In genomic region chr1:117605164-117605810, GRCh38 we compare ENCODE assay signal across 9 cellular contexts. TPM values are rescaled to one million over a fixed set of nuclear protein-coding genes. Genes with fewer than 3 reads are reported as not detected.
DNase-seq lines count a peak whose midpoint lies in the region; ATAC-seq and TF ChIP-seq lines count a peak whose summit lies in the region.
"Had no signal": no experiment of that assay in that cellular context is flagged by ENCODE, and none has a peak within 500 bp of the region (broad histone marks: within the 10 kb centered on the region; RNA-seq: fewer than 3 reads in every experiment).

No MANE protein-coding gene starts in this region.

- H3K27ac ChIP-seq in osteoblast (ENCODE audit: low read depth, low read length), result no peak overlapping the region

- peak overlapping the region; percentile 97 for H3K4me3 Mint-ChIP-seq in activated naive CD4-positive, alpha-beta T cell treated with anti-CD3 and anti-CD28 coated beads, Interleukin-2, amount 10 ng/mL, durations not matched to agents 7 days and 5 days
- peak overlapping the region; percentile 87 to 98 (median 97) for H3K4me3 Mint-ChIP-seq in T-cell

- H3K27me3 ChIP-seq in osteoblast (ENCODE audit: insufficient read depth, low read length), result peaks cover 48% of the 10 kb centered on the region

- no peaks in the 10 kb centered on the region for H3K9me3 ChIP-seq in osteoblast (ENCODE audit: low read depth, low read length)

- H3K9me3 Mint-ChIP-seq in activated naive CD4-positive, alpha-beta T cell treated with anti-CD3 and anti-CD28 coated beads, Interleukin-2, amount 10 ng/mL, durations not matched to agents 7 days and 5 days, result no peaks in the 10 kb centered on the region
- H3K9me3 Mint-ChIP-seq in T-cell, result no peaks in the 10 kb centered on the region

- peaks cover 20% of the 10 kb centered on the region for H3K4me1 ChIP-seq in osteoblast (ENCODE audit: insufficient read depth, low read length)

- H3K4me1 Mint-ChIP-seq in activated naive CD4-positive, alpha-beta T cell treated with anti-CD3 and anti-CD28 coated beads, Interleukin-2, amount 10 ng/mL, durations not matched to agents 7 days and 5 days, result peaks cover 44% of the 10 kb centered on the region
- peaks cover 36 to 45% (median 39%) of the 10 kb centered on the region in 3 donors for H3K4me1 Mint-ChIP-seq in T-cell

- H2AFZ ChIP-seq in osteoblast (ENCODE audit: low read length), result peak overlapping the region; percentile 83

- CTCF ChIA-PET in activated naive CD4-positive, alpha-beta T cell treated with anti-CD3 and anti-CD28 coated beads, Interleukin-2, amount 10 ng/mL, durations not matched to agents 7 days and 5 days (lab: Charles Lee), result interaction anchor here (1.9 to 2.4 kb wide), 2 partner anchors 69 to 149 kb away, joined by 8 to 11 read pairs; no protein-coding TSS in a partner anchor
- CTCF ChIA-PET in T-cell (lab: Charles Lee), result interaction anchor here (0.9 to 2.8 kb wide), 4 partner anchors 51 to 71 kb away, joined by 3 to 39 read pairs (median 4); no protein-coding TSS in a partner anchor

- ATAC-seq in HG02973 (IDR thresholded peaks at IDR 0.05; ENCODE audit: unreplicated experiment) (peak; percentile 33), T-cell (replicated peaks in 1 of 4) (peak; percentile 47 to 52 (median 50))

- H4K20me1 ChIP-seq in osteoblast (ENCODE audit: insufficient read depth, low read length), result no peaks in the 10 kb centered on the region

- POLR2A ChIA-PET in T-cell (lab: Charles Lee), result interaction anchor here (1.2 to 5.4 kb wide), 6 partner anchors 50 to 151 kb away, joined by 4 to 97 read pairs (median 7); no protein-coding TSS in a partner anchor

- H3K36me3 ChIP-seq in osteoblast (ENCODE audit: insufficient read depth, low read length), result no peaks in the 10 kb centered on the region

- DNase-seq in activated naive CD4-positive, alpha-beta T cell treated with anti-CD3 and anti-CD28 coated beads, Interleukin-2, amount 10 ng/mL, durations not matched to agents 7 days and 5 days, result no peak
- DNase-seq in activated naive CD4-positive, alpha-beta T cell treated with Interleukin-2 at 50 U/mL for 16 hours, result no peak
- DNase-seq in T-cell, result peak in 1 of 34 experiments; percentile 32
- DNase-seq in fibroblast of villous mesenchyme (ENCODE audit: low read depth), result peak; percentile 13
- no peak for DNase-seq in osteoblast (ENCODE audit: insufficient read length, low spot score, missing footprints)
- DNase-seq in HuH-7 (ENCODE audit: low spot score), result no peak
- no peak for DNase-seq in GM19240 (ENCODE audit: insufficient read length, low spot score)

- H3K27me3 Mint-ChIP-seq in activated naive CD4-positive, alpha-beta T cell treated with anti-CD3 and anti-CD28 coated beads, Interleukin-2, amount 10 ng/mL, durations not matched to agents 7 days and 5 days, result peaks cover 27% of the 10 kb centered on the region
- H3K27me3 Mint-ChIP-seq in T-cell, result no peaks in the 10 kb centered on the region

- peak overlapping the region; percentile 80 for H3K27ac Mint-ChIP-seq in activated naive CD4-positive, alpha-beta T cell treated with anti-CD3 and anti-CD28 coated beads, Interleukin-2, amount 10 ng/mL, durations not matched to agents 7 days and 5 days
- H3K27ac Mint-ChIP-seq in T-cell, result peak overlapping the region; percentile 89 to 98

- peak overlapping the region; percentile 95 for H3K4me3 ChIP-seq in fibroblast of villous mesenchyme (ENCODE audit: low read depth, low read length)
- peak overlapping the region; percentile 76 for H3K4me3 ChIP-seq in osteoblast (ENCODE audit: insufficient read depth, low read length)

- TF ChIP-seq CTCF in fibroblast of villous mesenchyme (IDR thresholded peaks at IDR 0.05; ENCODE audit: insufficient read depth, low read depth, low read length), result no peak
- no peak for TF ChIP-seq CTCF in osteoblast (IDR thresholded peaks at IDR 0.05; ENCODE audit: extremely low read depth, low read depth, low read length)

- H3K4me2 ChIP-seq in osteoblast (ENCODE audit: insufficient read depth, low read length), result peak overlapping the region; percentile 94

- H3K79me2 ChIP-seq in osteoblast (ENCODE audit: insufficient read depth, low read length), result no peaks in the 10 kb centered on the region

- H3K36me3 Mint-ChIP-seq in activated naive CD4-positive, alpha-beta T cell treated with anti-CD3 and anti-CD28 coated beads, Interleukin-2, amount 10 ng/mL, durations not matched to agents 7 days and 5 days, result peaks cover 25% of the 10 kb centered on the region
- H3K36me3 Mint-ChIP-seq in T-cell, result peaks cover 21% of the 10 kb centered on the region

RNA-seq across cellular contexts. Expression of gene TENT5C, which starts 0.6 kb away (rescaled TPM):
- total RNA-seq in T-cell (100 to 1,000 TPM in 1 of 5 donors, 10 to 100 TPM in 2, 1 to 10 TPM in 2; 7.6 to 133 (median 11.2) TPM), fibroblast of villous mesenchyme (4.3 and 6.1 TPM in 2 replicates), osteoblast (0.36 and 0.59 TPM in 2 replicates)
- total RNA-seq: myocyte had no signal
